9 cellular contexts compared by ENCODE assay signal in the genomic region with DNA sequence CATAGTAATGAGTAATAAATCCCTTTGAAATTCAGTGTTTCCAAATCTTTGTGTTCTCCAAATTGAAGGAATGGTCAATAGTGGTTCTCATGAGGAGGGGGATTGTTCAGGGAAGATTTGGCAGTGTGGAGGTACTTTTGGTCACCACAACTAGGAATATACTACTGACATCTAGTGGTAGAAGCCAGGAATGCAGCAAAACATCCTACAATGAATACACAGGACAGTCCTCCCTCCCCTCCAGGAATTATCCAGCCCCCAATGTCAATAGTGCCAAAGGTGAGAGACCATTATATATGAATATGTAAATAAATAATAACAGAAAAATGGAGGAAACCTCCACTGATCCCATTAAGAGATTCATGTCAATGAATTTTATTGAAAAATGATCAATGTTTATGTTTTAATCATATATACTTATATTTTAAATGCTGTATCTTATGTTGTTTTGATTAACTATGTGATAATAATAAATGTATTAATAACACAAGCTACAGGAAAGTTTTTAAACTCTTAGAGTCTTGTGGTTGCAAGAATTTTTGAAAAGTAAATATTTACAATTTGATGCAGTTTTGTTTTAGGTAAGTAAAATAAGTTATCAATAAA. TPM values are rescaled to one million over a fixed set of nuclear protein-coding genes. Genes with fewer than 3 reads are reported as not detected.
DNase-seq lines count a peak whose midpoint lies in the region; ATAC-seq and TF ChIP-seq lines count a peak whose summit lies in the region.
"Had no signal": no experiment of that assay in that cellular context is flagged by ENCODE, and none has a peak within 500 bp of the region (broad histone marks: within the 10 kb centered on the region; RNA-seq: fewer than 3 reads in every experiment).

No MANE protein-coding gene starts in this region.

- H3K9me3 Mint-ChIP-seq in naive thymus-derived CD4-positive, alpha-beta T cell: no peaks in the 10 kb centered on the region

- POLR2A ChIA-PET in A673 (lab: Charles Lee; ENCODE audit: low non-redundant PET): no interaction called here
- POLR2A ChIA-PET in naive thymus-derived CD4-positive, alpha-beta T cell (lab: Charles Lee): no interaction called here

- TF ChIP-seq CTCF in A673 (conservative IDR thresholded peaks at IDR 0.05; ENCODE audit: low read depth, low read length) (peak; percentile 78), OCI-LY3 (IDR thresholded peaks at IDR 0.05; ENCODE audit: low read depth, low read length) (peak; percentile 66), omental fat pad (IDR thresholded peaks at IDR 0.05) (no peak)

- H3K4me1 ChIP-seq in A673 (ENCODE audit: insufficient read depth, low read length, poor library complexity, severe bottlenecking) (no peaks in the 10 kb centered on the region), OCI-LY3 (ENCODE audit: low read length) (no peaks in the 10 kb centered on the region)
- no peaks in the 10 kb centered on the region for H3K4me1 ChIP-seq in naive thymus-derived CD4-positive, alpha-beta T cell (ENCODE audit: control insufficient read depth in 2 of 2, insufficient read depth in 2 of 2, low read length in 2 of 2)

- peak; percentile 64 for DNase-seq in A673 (ENCODE audit: low spot score)
- DNase-seq in ELR (ENCODE audit: low read depth): peak; percentile 66
- DNase-seq in effector CD4-positive, alpha-beta T cell: peak; percentile 17
- peak in 6 of 9 donors; percentile 7 to 44 (median 28) for DNase-seq in naive thymus-derived CD4-positive, alpha-beta T cell
- no peak for DNase-seq in 8988T
- DNase-seq in omental fat pad (ENCODE audit: low spot score): no peak

- H3K27ac ChIP-seq in A673 (ENCODE audit: low read depth, low read length, poor library complexity, severe bottlenecking): no peak overlapping the region
- no peak overlapping the region for H3K27ac ChIP-seq in OCI-LY3 (ENCODE audit: low read length)
- no peak overlapping the region for H3K27ac ChIP-seq in naive thymus-derived CD4-positive, alpha-beta T cell (ENCODE audit: low read depth, low read length)

- no peak overlapping the region for H3K27ac Mint-ChIP-seq in naive thymus-derived CD4-positive, alpha-beta T cell

- H3K36me3 ChIP-seq in A673 (ENCODE audit: insufficient read depth, low read length, poor library complexity, severe bottlenecking) (no peaks in the 10 kb centered on the region), OCI-LY3 (replicated peaks; ENCODE audit: low read depth, low read length) (no peaks in the 10 kb centered on the region)
- H3K36me3 ChIP-seq in naive thymus-derived CD4-positive, alpha-beta T cell (ENCODE audit: control insufficient read depth in 2 of 3, insufficient read depth in 3 of 3, low read length in 3 of 3): no peaks in the 10 kb centered on the region

- peak; percentile 88 for ATAC-seq in HG03342 (IDR thresholded peaks at IDR 0.05; ENCODE audit: unreplicated experiment)
- ATAC-seq in naive thymus-derived CD4-positive, alpha-beta T cell: no peak
- no peak for ATAC-seq in omental fat pad (ENCODE audit: low FRiP score)

- H3K9ac ChIP-seq in OCI-LY3 (ENCODE audit: low read length): no peak overlapping the region

- intact Hi-C loops in A673 (cut with micrococcal nuclease; ENCODE audit: unreplicated experiment): loop anchor here (2.0 kb wide), 3 partner anchors 67 to 1303 kb away; no protein-coding TSS in a partner anchor
- intact Hi-C loops in naive thymus-derived CD4-positive, alpha-beta T cell (cut with micrococcal nuclease): loop anchor here (1.0 to 2.0 kb wide), 2 partner anchors 72 to 819 kb away; no protein-coding TSS in a partner anchor

- no peak overlapping the region for H3K4me3 Mint-ChIP-seq in naive thymus-derived CD4-positive, alpha-beta T cell

- H4K20me1 ChIP-seq in OCI-LY3 (ENCODE audit: insufficient read depth, low read length): no peaks in the 10 kb centered on the region

- H3K79me2 ChIP-seq in OCI-LY3 (ENCODE audit: low read length): no peaks in the 10 kb centered on the region

- no peaks in the 10 kb centered on the region for H3K4me1 Mint-ChIP-seq in naive thymus-derived CD4-positive, alpha-beta T cell

- H3K27me3 Mint-ChIP-seq in naive thymus-derived CD4-positive, alpha-beta T cell: peaks cover 0 to 9% (median 0%) of the 10 kb centered on the region in 5 donors

- H3K9me3 ChIP-seq in A673 (ENCODE audit: low read depth, low read length, poor library complexity, severe bottlenecking): no peaks in the 10 kb centered on the region
- no peaks in the 10 kb centered on the region for H3K9me3 ChIP-seq in OCI-LY3 (ENCODE audit: insufficient read depth, low read length)
- no peaks in the 10 kb centered on the region for H3K9me3 ChIP-seq in naive thymus-derived CD4-positive, alpha-beta T cell (ENCODE audit: control insufficient read depth in 2 of 3, low read length in 3 of 3)

- BruUV-seq in A673 (replicated peaks; lab: Mats Ljungman, UMichigan): no TSS peak

- H3K4me2 ChIP-seq in OCI-LY3 (ENCODE audit: low read length): no peak overlapping the region

- H3K27me3 ChIP-seq in A673 (replicated peaks; ENCODE audit: insufficient read depth, low read depth, low read length, poor library complexity) (no peaks in the 10 kb centered on the region), OCI-LY3 (ENCODE audit: low read depth, low read length) (no peaks in the 10 kb centered on the region)
- H3K27me3 ChIP-seq in naive thymus-derived CD4-positive, alpha-beta T cell (ENCODE audit: control insufficient read depth in 2 of 2, insufficient read depth in 2 of 2, low read length in 2 of 2): no peaks in the 10 kb centered on the region

- CTCF ChIA-PET in A673 (lab: Charles Lee): no interaction called here
- CTCF ChIA-PET in naive thymus-derived CD4-positive, alpha-beta T cell (lab: Charles Lee): no interaction called here

- H3K4me3 ChIP-seq in A673 (ENCODE audit: low read depth, low read length, poor library complexity, severe bottlenecking): no peak overlapping the region
- no peak overlapping the region for H3K4me3 ChIP-seq in OCI-LY3 (ENCODE audit: low read length)
- no peak overlapping the region for H3K4me3 ChIP-seq in naive thymus-derived CD4-positive, alpha-beta T cell (ENCODE audit: low read length)

- H3K36me3 Mint-ChIP-seq in naive thymus-derived CD4-positive, alpha-beta T cell: no peaks in the 10 kb centered on the region

- no peak overlapping the region for H2AFZ ChIP-seq in OCI-LY3 (ENCODE audit: low read depth, low read length)

RNA-seq across cellular contexts. Expression of gene FAM9A, which starts 14.4 kb away (rescaled TPM):
- total RNA-seq in A673 (2021) (not detected in 2 replicates), omental fat pad (not detected)
- not detected for total RNA-seq in naive thymus-derived CD4-positive, alpha-beta T cell
- polyA plus RNA-seq in naive thymus-derived CD4-positive, alpha-beta T cell: not detected
- total RNA-seq: lower leg skin had no signal

Comparison
In these comparisons a context has a peak if more than half of its experiments do, and no peak if none do; other contexts are left out.
1. DNase-seq: peak in A673 (single experiment), ELR (single experiment), effector CD4-positive, alpha-beta T cell (single experiment) and naive thymus-derived CD4-positive, alpha-beta T cell (6 of 9); none in 8988T (single experiment) and omental fat pad (single experiment).
2. CTCF ChIP-seq: peak in A673 (single experiment) and OCI-LY3 (single experiment); none in omental fat pad (0 of 3).